Comparison of ENCODE assay signal across 21 cellular contexts in genomic region chr7:5200561-5201235, GRCh38.
"Had no signal": no experiment of that assay in that cellular context is flagged by ENCODE, and none has a peak within 500 bp of the region (broad histone marks: within the 10 kb centered on the region; RNA-seq: fewer than 3 reads in every experiment).

No MANE protein-coding gene starts in this region.

- H3K9me3 Mint-ChIP-seq: activated naive CD4-positive, alpha-beta T cell treated with anti-CD3 and anti-CD28 coated beads, Interleukin-2, amount 10 ng/mL, durations not matched to agents 7 days and 5 days; activated naive CD8-positive, alpha-beta T cell treated with anti-CD3 and anti-CD28 coated beads, Interleukin-2, amount 10 ng/mL, durations not matched to agents 7 days and 5 days; T-helper 1 cell treated with Interleukin-12 subunit alpha and Interleukin-12 subunit beta and Interleukin-4 antibody, amounts not matched to agents 30 μg/mL and 1 μg/mL, for 36 hours had no signal

- H3K4me3 Mint-ChIP-seq: activated CD8-positive, alpha-beta T cell treated with anti-CD3 and anti-CD28 coated beads, Interleukin-2, amount 10 ng/mL, durations not matched to agents 7 days and 5 days; activated naive CD4-positive, alpha-beta T cell treated with anti-CD3 and anti-CD28 coated beads, Interleukin-2, amount 10 ng/mL, durations not matched to agents 7 days and 5 days; activated naive CD8-positive, alpha-beta T cell treated with anti-CD3 and anti-CD28 coated beads, Interleukin-2, amount 10 ng/mL, durations not matched to agents 7 days and 5 days; T-helper 1 cell treated with Interleukin-12 subunit alpha and Interleukin-12 subunit beta and Interleukin-4 antibody, amounts not matched to agents 30 μg/mL and 1 μg/mL, for 36 hours had no signal

- H3K27ac Mint-ChIP-seq: activated CD8-positive, alpha-beta T cell treated with anti-CD3 and anti-CD28 coated beads, Interleukin-2, amount 10 ng/mL, durations not matched to agents 7 days and 5 days; activated naive CD4-positive, alpha-beta T cell treated with anti-CD3 and anti-CD28 coated beads, Interleukin-2, amount 10 ng/mL, durations not matched to agents 7 days and 5 days; activated naive CD8-positive, alpha-beta T cell treated with anti-CD3 and anti-CD28 coated beads, Interleukin-2, amount 10 ng/mL, durations not matched to agents 7 days and 5 days; T-helper 1 cell treated with Interleukin-12 subunit alpha and Interleukin-12 subunit beta and Interleukin-4 antibody, amounts not matched to agents 30 μg/mL and 1 μg/mL, for 36 hours had no signal

- H3K9me3 ChIP-seq: adrenal gland had no signal

- H3K4me3 ChIP-seq: adrenal gland had no signal

- ATAC-seq: activated CD8-positive, alpha-beta T cell treated with anti-CD3 and anti-CD28 coated beads, Interleukin-2, amount 10 ng/mL, durations not matched to agents 7 days and 5 days; PC-3 had no signal

- H3K27me3 ChIP-seq: adrenal gland had no signal

- H3K4me1 Mint-ChIP-seq: activated naive CD4-positive, alpha-beta T cell treated with anti-CD3 and anti-CD28 coated beads, Interleukin-2, amount 10 ng/mL, durations not matched to agents 7 days and 5 days had no signal

- DNase-seq: activated CD4-positive, alpha-beta T cell treated with anti-CD3 and anti-CD28 coated beads for 48 hours; activated CD4-positive, alpha-beta T cell treated with anti-CD3 and anti-CD28 coated beads, Interleukin-2, amount 50 U/mL, for 4 hours; activated CD4-positive, CD25-positive, alpha-beta regulatory T cell treated with anti-CD3 and anti-CD28 coated beads, Interleukin-2, amount 50 U/mL, for 72 hours; activated CD8-positive, alpha-beta memory T cell treated with anti-CD3 and anti-CD28 coated beads, Interleukin-2, amount 50 U/mL, for 48 hours; activated CD8-positive, alpha-beta T cell treated with anti-CD3 and anti-CD28 coated beads, Interleukin-2, amount 10 ng/mL, durations not matched to agents 7 days and 5 days; activated gamma-delta T cell; activated naive CD4-positive, alpha-beta T cell treated with anti-CD3 and anti-CD28 coated beads, Interleukin-2, amount 10 ng/mL, durations not matched to agents 7 days and 5 days; activated naive CD8-positive, alpha-beta T cell treated with anti-CD3 and anti-CD28 coated beads, Interleukin-2, amount 10 ng/mL, durations not matched to agents 7 days and 5 days; activated T-cell treated with anti-CD3 and anti-CD28 coated beads, Interleukin-2, amount 50 U/mL, for 1 hour; anterior cingulate cortex; cerebellar nuclear complex; MM.1S; NCI-H1105; NCI-H1436; NCI-H1694 treated with DMSO at 0.1 percent for 48 hours; NCI-H2029 treated with DMSO at 0.1 percent for 48 hours; NCI-H510A treated with DMSO at 0.1 percent for 48 hours; PC-3; SHP77 treated with DMSO at 0.1 percent for 48 hours had no signal

- H3K27ac ChIP-seq: adrenal gland had no signal

- H3K27me3 Mint-ChIP-seq: activated naive CD4-positive, alpha-beta T cell treated with anti-CD3 and anti-CD28 coated beads, Interleukin-2, amount 10 ng/mL, durations not matched to agents 7 days and 5 days; activated naive CD8-positive, alpha-beta T cell treated with anti-CD3 and anti-CD28 coated beads, Interleukin-2, amount 10 ng/mL, durations not matched to agents 7 days and 5 days had no signal
